In the genomic region with DNA sequence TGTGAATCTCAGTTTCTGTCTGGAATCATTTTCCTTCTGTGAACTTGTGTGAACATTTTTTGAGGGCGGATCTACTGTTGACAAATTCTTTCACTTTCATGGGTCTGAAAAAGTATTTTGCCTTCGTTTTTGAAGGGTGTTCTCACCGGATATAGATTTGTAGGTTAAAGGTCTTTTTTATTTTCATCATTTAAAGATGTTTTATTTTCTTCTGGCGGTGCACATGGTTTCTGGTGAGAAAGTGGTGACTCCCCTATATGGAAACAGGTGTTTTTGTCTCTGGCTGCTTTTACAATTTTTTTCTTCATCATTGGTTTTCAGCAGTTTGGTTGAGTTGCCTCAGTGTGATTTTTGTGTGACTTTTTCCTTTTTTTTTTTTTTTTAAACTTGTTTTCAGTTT, we compare ENCODE assay signal across 15 cellular contexts.
DNase-seq lines count a peak whose midpoint lies in the region; ATAC-seq and TF ChIP-seq lines count a peak whose summit lies in the region.
"Had no signal": no experiment of that assay in that cellular context is flagged by ENCODE, and none has a peak within 500 bp of the region (broad histone marks: within the 10 kb centered on the region; RNA-seq: fewer than 3 reads in every experiment).

No MANE protein-coding gene starts in this region.

- H3K4me3 ChIP-seq in prostate gland (no peak overlapping the region), gastroesophageal sphincter (no peak overlapping the region)
- H3K4me3 ChIP-seq: esophagus muscularis mucosa, HAP-1 had no signal

- H3K36me3 Mint-ChIP-seq in HFFc6 (ENCODE audit: low read depth) = peaks cover 5% of the 10 kb centered on the region; the same call in 1 of the 2 replicates
- peaks cover 15% of the 10 kb centered on the region for H3K36me3 Mint-ChIP-seq in activated T-helper 2 cell treated with anti-CD3 and anti-CD28 coated beads, Interferon-gamma antibody, Interleukin-2, Interleukin-4, amounts not matched to agents 10 μg/mL and 5 μg/mL and 100 μg/mL, durations not matched to agents 14 hours and 24 hours and 36 hours (ENCODE audit: low read depth)
- H3K36me3 Mint-ChIP-seq in natural killer cell treated with Interleukin-12 subunit alpha and Interleukin-12 subunit beta and Interleukin-15 and Interleukin-18, amount 100 ng/mL, for 72 hours = no peaks in the 10 kb centered on the region

- no peaks in the 10 kb centered on the region for H3K9me3 Mint-ChIP-seq in HFFc6
- H3K9me3 Mint-ChIP-seq in activated T-helper 2 cell treated with anti-CD3 and anti-CD28 coated beads, Interferon-gamma antibody, Interleukin-2, Interleukin-4, amounts not matched to agents 10 μg/mL and 5 μg/mL and 100 μg/mL, durations not matched to agents 14 hours and 24 hours and 36 hours = no peaks in the 10 kb centered on the region
- no peaks in the 10 kb centered on the region for H3K9me3 Mint-ChIP-seq in natural killer cell treated with Interleukin-12 subunit alpha and Interleukin-12 subunit beta and Interleukin-15 and Interleukin-18, amount 100 ng/mL, for 72 hours

- peak; percentile 41 to 61 for ATAC-seq in natural killer cell treated with Interleukin-12 subunit alpha and Interleukin-12 subunit beta and Interleukin-15 and Interleukin-18, amount 100 ng/mL, for 72 hours
- no peak for ATAC-seq in gastroesophageal sphincter
- ATAC-seq: PC-3 had no signal

- 57% methylated on average over 4 of the region's 4 CpGs for WGBS in prostate gland
- 24 to 28% methylated on average over 4 of the region's 4 CpGs for WGBS in gastroesophageal sphincter (ENCODE audit: low coverage in 1 of 2), 2 donors

- H3K27ac ChIP-seq in prostate gland (no peak overlapping the region), gastroesophageal sphincter (no peak overlapping the region)
- H3K27ac ChIP-seq: parathyroid adenoma had no signal

- TF ChIP-seq CTCF in GM10248 (IDR thresholded peaks at IDR 0.05; ENCODE audit: control extremely low read depth, extremely low read depth, low read depth, missing control alignments) = no peak
- TF ChIP-seq CTCF in HFFc6 (IDR thresholded peaks at IDR 0.05) = no peak
- TF ChIP-seq CTCF in prostate gland (IDR thresholded peaks at IDR 0.05) = no peak
- no peak for TF ChIP-seq CTCF in gastroesophageal sphincter (IDR thresholded peaks at IDR 0.05)

- peak; percentile 18 for DNase-seq in GM10248 (ENCODE audit: extremely low spot score)
- no peak for DNase-seq in HFFc6
- no peak for DNase-seq in activated T-helper 2 cell treated with anti-CD3 and anti-CD28 coated beads, Interferon-gamma antibody, Interleukin-2, Interleukin-4, amounts not matched to agents 10 μg/mL and 5 μg/mL and 100 μg/mL, durations not matched to agents 14 hours and 24 hours and 36 hours (ENCODE audit: low spot score)
- DNase-seq in natural killer cell treated with Interleukin-12 subunit alpha and Interleukin-12 subunit beta and Interleukin-15 and Interleukin-18, amount 100 ng/mL, for 72 hours (ENCODE audit: low spot score) = no peak
- DNase-seq in prostate gland (ENCODE audit: low spot score) = no peak
- DNase-seq in cortex of kidney (lab: John Stamatoyannopoulos, UW) = no peak
- DNase-seq in head of caudate nucleus = no peak
- DNase-seq: anterior cingulate cortex, NCI-H1694, PC-3, trophoblast cell had no signal

- H3K27ac Mint-ChIP-seq in HFFc6 = peak overlapping the region; percentile 4; the same call in 1 of the 2 replicates
- peak overlapping the region; percentile 77 for H3K27ac Mint-ChIP-seq in activated T-helper 2 cell treated with anti-CD3 and anti-CD28 coated beads, Interferon-gamma antibody, Interleukin-2, Interleukin-4, amounts not matched to agents 10 μg/mL and 5 μg/mL and 100 μg/mL, durations not matched to agents 14 hours and 24 hours and 36 hours
- H3K27ac Mint-ChIP-seq in natural killer cell treated with Interleukin-12 subunit alpha and Interleukin-12 subunit beta and Interleukin-15 and Interleukin-18, amount 100 ng/mL, for 72 hours = peak overlapping the region; percentile 80 to 91

- H3K4me1 ChIP-seq in prostate gland (replicated peaks) = peaks cover 13% of the 10 kb centered on the region
- peaks cover 18 to 100% (median 38%) of the 10 kb centered on the region in 3 donors for H3K4me1 ChIP-seq in gastroesophageal sphincter

- CTCF ChIA-PET in GM10248 (lab: Yijun Ruan, JAX) = no interaction called here

- H3K36me3 ChIP-seq in prostate gland (no peaks in the 10 kb centered on the region), gastroesophageal sphincter (no peaks in the 10 kb centered on the region)
- H3K36me3 ChIP-seq: esophagus muscularis mucosa, HAP-1 had no signal

- TF ChIP-seq POLR2A in prostate gland (IDR thresholded peaks at IDR 0.05) (no peak), gastroesophageal sphincter (IDR thresholded peaks at IDR 0.05) (no peak)

- peaks cover 83% of the 10 kb centered on the region for H3K4me1 Mint-ChIP-seq in HFFc6 (ENCODE audit: low read depth)
- H3K4me1 Mint-ChIP-seq in activated T-helper 2 cell treated with anti-CD3 and anti-CD28 coated beads, Interferon-gamma antibody, Interleukin-2, Interleukin-4, amounts not matched to agents 10 μg/mL and 5 μg/mL and 100 μg/mL, durations not matched to agents 14 hours and 24 hours and 36 hours (ENCODE audit: low read depth) = peaks cover 56% of the 10 kb centered on the region
- peaks cover 58 to 60% of the 10 kb centered on the region in 2 donors for H3K4me1 Mint-ChIP-seq in natural killer cell treated with Interleukin-12 subunit alpha and Interleukin-12 subunit beta and Interleukin-15 and Interleukin-18, amount 100 ng/mL, for 72 hours (ENCODE audit: low read depth in 2 of 2)

- H3K27me3 ChIP-seq in prostate gland (replicated peaks; ENCODE audit: insufficient read depth) (no peaks in the 10 kb centered on the region), gastroesophageal sphincter (no peaks in the 10 kb centered on the region)
- H3K27me3 ChIP-seq: esophagus muscularis mucosa had no signal

- peak overlapping the region; percentile 41 for H3K4me3 Mint-ChIP-seq in HFFc6
- no peak overlapping the region for H3K4me3 Mint-ChIP-seq in activated T-helper 2 cell treated with anti-CD3 and anti-CD28 coated beads, Interferon-gamma antibody, Interleukin-2, Interleukin-4, amounts not matched to agents 10 μg/mL and 5 μg/mL and 100 μg/mL, durations not matched to agents 14 hours and 24 hours and 36 hours (ENCODE audit: low read depth)
- H3K4me3 Mint-ChIP-seq in natural killer cell treated with Interleukin-12 subunit alpha and Interleukin-12 subunit beta and Interleukin-15 and Interleukin-18, amount 100 ng/mL, for 72 hours = peak overlapping the region; percentile 53

- peaks cover 2% of the 10 kb centered on the region; the same call in 1 of the 2 replicates for H3K27me3 Mint-ChIP-seq in HFFc6 (ENCODE audit: insufficient read depth)
- no peaks in the 10 kb centered on the region for H3K27me3 Mint-ChIP-seq in activated T-helper 2 cell treated with anti-CD3 and anti-CD28 coated beads, Interferon-gamma antibody, Interleukin-2, Interleukin-4, amounts not matched to agents 10 μg/mL and 5 μg/mL and 100 μg/mL, durations not matched to agents 14 hours and 24 hours and 36 hours (ENCODE audit: low read depth)
- no peaks in the 10 kb centered on the region for H3K27me3 Mint-ChIP-seq in natural killer cell treated with Interleukin-12 subunit alpha and Interleukin-12 subunit beta and Interleukin-15 and Interleukin-18, amount 100 ng/mL, for 72 hours

- TF ChIP-seq EP300 in gastroesophageal sphincter (IDR thresholded peaks at IDR 0.05) = no peak

- no peaks in the 10 kb centered on the region for H3K9me3 ChIP-seq in prostate gland
- no peaks in the 10 kb centered on the region for H3K9me3 ChIP-seq in gastroesophageal sphincter
- H3K9me3 ChIP-seq: esophagus muscularis mucosa, HAP-1 had no signal

- intact Hi-C loops in activated T-helper 2 cell treated with anti-CD3 and anti-CD28 coated beads, Interferon-gamma antibody, Interleukin-2, Interleukin-4, amounts not matched to agents 10 μg/mL and 5 μg/mL and 100 μg/mL, durations not matched to agents 14 hours and 24 hours and 36 hours (cut with micrococcal nuclease) = loop anchor here (2.0 to 5.0 kb wide), 3 partner anchors 54 to 101 kb away; no protein-coding TSS in a partner anchor
- intact Hi-C loops in prostate gland (cut with DNase I) = no loop called here
- intact Hi-C loops in head of caudate nucleus (cut with DNase I) = no loop called here

- POLR2A ChIA-PET in GM10248 (lab: Yijun Ruan, JAX) = no interaction called here

Comparison
In these comparisons a context has a peak if more than half of its experiments do, and no peak if none do; other contexts are left out.
1. H3K27ac Mint-ChIP-seq: peak in every context shown above with its lines; median percentile 86 in natural killer cell treated with Interleukin-12 subunit alpha and Interleukin-12 subunit beta and Interleukin-15 and Interleukin-18, amount 100 ng/mL, for 72 hours; 77 in activated T-helper 2 cell treated with anti-CD3 and anti-CD28 coated beads, Interferon-gamma antibody, Interleukin-2, Interleukin-4, amounts not matched to agents 10 μg/mL and 5 μg/mL and 100 μg/mL, durations not matched to agents 14 hours and 24 hours and 36 hours; 4 in HFFc6.